In genomic region chrX:119618439-119618838, GRCh38 we compare ENCODE assay signal across 15 cellular contexts. TPM values are rescaled to one million over a fixed set of nuclear protein-coding genes. Genes with fewer than 3 reads are reported as not detected.
A peak's percentile ranks its signal among the peaks of the same experiment; 100 is the strongest.
DNase-seq lines count a peak whose midpoint lies in the region; ATAC-seq and TF ChIP-seq lines count a peak whose summit lies in the region.
"Had no signal": no experiment of that assay in that cellular context is flagged by ENCODE, and none has a peak within 500 bp of the region (broad histone marks: within the 10 kb centered on the region; RNA-seq: fewer than 3 reads in every experiment).

No MANE protein-coding gene starts in this region.

- WGBS in spleen, 5 donors: 31 to 56% (median 51%) methylated on average over 5 of the region's 5 CpGs

- H3K27ac ChIP-seq in HL-60 (replicated peaks): peak overlapping the region; percentile 81
- peak overlapping the region in 7 of 8 donors; percentile 32 to 81 (median 75) for H3K27ac ChIP-seq in spleen
- H3K27ac ChIP-seq: uterus had no signal

- H3K4me3 Mint-ChIP-seq in activated T-cell treated with anti-CD3 and anti-CD28 coated beads, Interleukin-2, amount 50 U/mL, for 72 hours: no peak overlapping the region
- H3K4me3 Mint-ChIP-seq in activated T-cell treated with anti-CD3 and anti-CD28 coated beads, Interleukin-2, amount 50 U/mL, for 4 hours: no peak overlapping the region
- H3K4me3 Mint-ChIP-seq in activated naive CD8-positive, alpha-beta T cell treated with anti-CD3 and anti-CD28 coated beads for 36 hours: no peak overlapping the region
- no peak overlapping the region for H3K4me3 Mint-ChIP-seq in activated T-helper 17 cell treated with anti-CD3 and anti-CD28 coated beads, Interleukin-2, amount 50 U/mL, for 72 hours
- H3K4me3 Mint-ChIP-seq: HFFc6 had no signal

- no peaks in the 10 kb centered on the region for H3K9me3 ChIP-seq in spleen
- no peaks in the 10 kb centered on the region for H3K9me3 ChIP-seq in MG63
- H3K9me3 ChIP-seq: uterus had no signal

- TF ChIP-seq CTCF in HL-60 (IDR thresholded peaks at IDR 0.05; ENCODE audit: insufficient read depth, low read length) (no peak), spleen (IDR thresholded peaks at IDR 0.05 in 8 of 11, conservative IDR thresholded peaks at IDR 0.05 in 3 of 11) (no peak)

- peaks cover 0 to 14% of the 10 kb centered on the region in 2 donors for H3K36me3 Mint-ChIP-seq in activated T-cell treated with anti-CD3 and anti-CD28 coated beads, Interleukin-2, amount 50 U/mL, for 72 hours (ENCODE audit: insufficient read depth in 2 of 2)
- H3K36me3 Mint-ChIP-seq in activated T-cell treated with anti-CD3 and anti-CD28 coated beads, Interleukin-2, amount 50 U/mL, for 4 hours (ENCODE audit: insufficient read depth): peaks cover 3% of the 10 kb centered on the region
- H3K36me3 Mint-ChIP-seq in activated naive CD8-positive, alpha-beta T cell treated with anti-CD3 and anti-CD28 coated beads for 36 hours: peaks cover 9% of the 10 kb centered on the region
- peaks cover 44% of the 10 kb centered on the region for H3K36me3 Mint-ChIP-seq in activated T-helper 17 cell treated with anti-CD3 and anti-CD28 coated beads, Interleukin-2, amount 50 U/mL, for 72 hours (ENCODE audit: low read depth)

- DNase-seq in activated T-cell treated with anti-CD3 and anti-CD28 coated beads, Interleukin-2, amount 50 U/mL, for 72 hours: no peak
- no peak for DNase-seq in activated T-cell treated with anti-CD3 and anti-CD28 coated beads, Interleukin-2, amount 50 U/mL, for 4 hours
- DNase-seq in HL-60 (ENCODE audit: low read depth in 1 of 2, low spot score in 1 of 2) (peak in 1 of 2 experiments; percentile 89), spleen (peak; percentile 86), MG63 (no peak), NCI-H1105 treated with DMSO at 0.1 percent for 48 hours (lab: John Stamatoyannopoulos, UW) (no peak)
- DNase-seq in activated naive CD8-positive, alpha-beta T cell treated with anti-CD3 and anti-CD28 coated beads for 36 hours: no peak
- DNase-seq: activated CD4-positive, CD25-positive, alpha-beta regulatory T cell treated with anti-CD3 and anti-CD28 coated beads, Interleukin-2, amount 50 U/mL, for 72 hours; EL; HFFc6; NCI-H1105; retina; uterus had no signal

- H3K36me3 ChIP-seq in spleen: peaks cover 0 to 13% (median 0%) of the 10 kb centered on the region in 6 donors
- H3K36me3 ChIP-seq in MG63: no peaks in the 10 kb centered on the region
- H3K36me3 ChIP-seq: uterus had no signal

- H3K9me3 Mint-ChIP-seq in activated T-cell treated with anti-CD3 and anti-CD28 coated beads, Interleukin-2, amount 50 U/mL, for 72 hours: no peaks in the 10 kb centered on the region
- no peaks in the 10 kb centered on the region for H3K9me3 Mint-ChIP-seq in activated T-cell treated with anti-CD3 and anti-CD28 coated beads, Interleukin-2, amount 50 U/mL, for 4 hours
- H3K9me3 Mint-ChIP-seq in activated naive CD8-positive, alpha-beta T cell treated with anti-CD3 and anti-CD28 coated beads for 36 hours: no peaks in the 10 kb centered on the region
- no peaks in the 10 kb centered on the region for H3K9me3 Mint-ChIP-seq in activated T-helper 17 cell treated with anti-CD3 and anti-CD28 coated beads, Interleukin-2, amount 50 U/mL, for 72 hours
- H3K9me3 Mint-ChIP-seq: HFFc6 had no signal

- intact Hi-C loops in spleen (cut with DNase I; ENCODE audit: low total_unique reads): loop anchor here (10.0 kb wide), 1 partner anchor 76 kb away; the partner anchor contains the start of gene SEPTIN6

- H3K4me1 ChIP-seq in spleen: peaks cover 2 to 49% (median 15%) of the 10 kb centered on the region in 6 donors
- H3K4me1 ChIP-seq: uterus had no signal

- no peaks in the 10 kb centered on the region for H3K4me1 Mint-ChIP-seq in activated T-cell treated with anti-CD3 and anti-CD28 coated beads, Interleukin-2, amount 50 U/mL, for 72 hours (ENCODE audit: low read depth)
- peaks cover 6% of the 10 kb centered on the region for H3K4me1 Mint-ChIP-seq in activated T-cell treated with anti-CD3 and anti-CD28 coated beads, Interleukin-2, amount 50 U/mL, for 4 hours (ENCODE audit: low read depth)
- peaks cover 9% of the 10 kb centered on the region for H3K4me1 Mint-ChIP-seq in activated naive CD8-positive, alpha-beta T cell treated with anti-CD3 and anti-CD28 coated beads for 36 hours
- H3K4me1 Mint-ChIP-seq in activated T-helper 17 cell treated with anti-CD3 and anti-CD28 coated beads, Interleukin-2, amount 50 U/mL, for 72 hours: no peaks in the 10 kb centered on the region

- peak overlapping the region; percentile 51 for H3K27ac Mint-ChIP-seq in activated T-cell treated with anti-CD3 and anti-CD28 coated beads, Interleukin-2, amount 50 U/mL, for 72 hours
- H3K27ac Mint-ChIP-seq in activated naive CD8-positive, alpha-beta T cell treated with anti-CD3 and anti-CD28 coated beads for 36 hours: peak overlapping the region; percentile 62
- no peak overlapping the region for H3K27ac Mint-ChIP-seq in activated T-helper 17 cell treated with anti-CD3 and anti-CD28 coated beads, Interleukin-2, amount 50 U/mL, for 72 hours
- H3K27ac Mint-ChIP-seq: HFFc6 had no signal

- H3K27me3 ChIP-seq in HL-60 (ENCODE audit: insufficient read depth, poor library complexity, severe bottlenecking) (no peaks in the 10 kb centered on the region), spleen (replicated peaks in 1 of 7) (no peaks in the 10 kb centered on the region), MG63 (no peaks in the 10 kb centered on the region)
- H3K27me3 ChIP-seq: uterus had no signal

- TF ChIP-seq POLR2A in spleen (IDR thresholded peaks at IDR 0.05): no peak

- H3K27me3 Mint-ChIP-seq in activated T-cell treated with anti-CD3 and anti-CD28 coated beads, Interleukin-2, amount 50 U/mL, for 72 hours (ENCODE audit: low read depth): no peaks in the 10 kb centered on the region
- no peaks in the 10 kb centered on the region for H3K27me3 Mint-ChIP-seq in activated T-cell treated with anti-CD3 and anti-CD28 coated beads, Interleukin-2, amount 50 U/mL, for 4 hours (ENCODE audit: low read depth)
- no peaks in the 10 kb centered on the region for H3K27me3 Mint-ChIP-seq in activated naive CD8-positive, alpha-beta T cell treated with anti-CD3 and anti-CD28 coated beads for 36 hours
- no peaks in the 10 kb centered on the region for H3K27me3 Mint-ChIP-seq in activated T-helper 17 cell treated with anti-CD3 and anti-CD28 coated beads, Interleukin-2, amount 50 U/mL, for 72 hours

- H3K4me3 ChIP-seq in HL-60 (replicated peaks; ENCODE audit: insufficient read depth, low read length): no peak overlapping the region
- peak overlapping the region in 2 of 8 donors; percentile 25 to 41 for H3K4me3 ChIP-seq in spleen
- no peak overlapping the region for H3K4me3 ChIP-seq in MG63
- H3K4me3 ChIP-seq: uterus had no signal

- no peak for ATAC-seq in activated T-cell treated with anti-CD3 and anti-CD28 coated beads, Interleukin-2, amount 50 U/mL, for 72 hours (replicated peaks in 1 of 2)
- no peak for ATAC-seq in activated T-cell treated with anti-CD3 and anti-CD28 coated beads, Interleukin-2, amount 50 U/mL, for 4 hours
- ATAC-seq in activated T-helper 17 cell treated with anti-CD3 and anti-CD28 coated beads, Interleukin-2, amount 50 U/mL, for 72 hours (replicated peaks): no peak
- ATAC-seq: Panc1 had no signal

RNA-seq across cellular contexts. Expression of gene NKRF, which starts 12.2 kb away (rescaled TPM):
- 10 to 100 TPM; 15.9 to 18.8 TPM for total RNA-seq in activated T-cell treated with anti-CD3 and anti-CD28 coated beads, Interleukin-2, amount 50 U/mL, for 72 hours
- 10 to 100 TPM; 27.4 to 30.0 (median 28.9) TPM for total RNA-seq in activated T-cell treated with anti-CD3 and anti-CD28 coated beads, Interleukin-2, amount 50 U/mL, for 4 hours
- 10 to 100 TPM; 29.8 to 30.9 TPM for total RNA-seq in activated naive CD8-positive, alpha-beta T cell treated with anti-CD3 and anti-CD28 coated beads for 36 hours
- total RNA-seq in spleen: 10 to 100 TPM in 5 of 7 donors, 1 to 10 TPM in 2; 8.2 to 13.8 (median 12.5) TPM
- polyA plus RNA-seq in spleen: 10 to 100 TPM in 1 of 3 donors, 1 to 10 TPM in 2; 6.9 to 10.9 (median 9.4) TPM
- total RNA-seq in activated T-helper 17 cell treated with anti-CD3 and anti-CD28 coated beads, Interleukin-2, amount 50 U/mL, for 72 hours: 10 to 100 TPM; 15.3 to 19.8 TPM
- 7.4 and 10.1 TPM in 2 replicates for total RNA-seq in MG63 (2014; rRNA removed; shearing (Covaris generic); ENCODE audit: low replicate concordance)

RNA-seq across cellular contexts. Expression of gene UBE2A, which starts 44.1 kb away (rescaled TPM):
- total RNA-seq in activated T-cell treated with anti-CD3 and anti-CD28 coated beads, Interleukin-2, amount 50 U/mL, for 72 hours: 10 to 100 TPM; 75.6 to 84.8 TPM
- total RNA-seq in activated T-cell treated with anti-CD3 and anti-CD28 coated beads, Interleukin-2, amount 50 U/mL, for 4 hours: 10 to 100 TPM; 61.4 to 65.3 (median 64.3) TPM
- total RNA-seq in activated naive CD8-positive, alpha-beta T cell treated with anti-CD3 and anti-CD28 coated beads for 36 hours: 10 to 100 TPM; 54.7 to 60.3 TPM
- 10 to 100 TPM; 40.8 to 53.4 (median 42.6) TPM for total RNA-seq in spleen
- 10 to 100 TPM; 38.5 to 50.5 (median 48.7) TPM for polyA plus RNA-seq in spleen
- 10 to 100 TPM; 42.5 to 62.6 TPM for total RNA-seq in activated T-helper 17 cell treated with anti-CD3 and anti-CD28 coated beads, Interleukin-2, amount 50 U/mL, for 72 hours
- 41.4 and 43.6 TPM in 2 replicates for total RNA-seq in MG63 (2014; rRNA removed; shearing (Covaris generic); ENCODE audit: low replicate concordance)

RNA-seq across cellular contexts. Expression of gene STEEP1, which starts 53.2 kb away (rescaled TPM):
- 10 to 100 TPM; 22.1 to 23.5 TPM for total RNA-seq in activated T-cell treated with anti-CD3 and anti-CD28 coated beads, Interleukin-2, amount 50 U/mL, for 72 hours
- total RNA-seq in activated T-cell treated with anti-CD3 and anti-CD28 coated beads, Interleukin-2, amount 50 U/mL, for 4 hours: 10 to 100 TPM; 37.4 to 43.5 (median 38.8) TPM
- 10 to 100 TPM; 23.5 to 27.4 TPM for total RNA-seq in activated naive CD8-positive, alpha-beta T cell treated with anti-CD3 and anti-CD28 coated beads for 36 hours
- total RNA-seq in spleen: 10 to 100 TPM; 20.4 to 31.6 (median 24.6) TPM
- polyA plus RNA-seq in spleen: 10 to 100 TPM; 11.0 to 19.5 (median 13.2) TPM
- total RNA-seq in activated T-helper 17 cell treated with anti-CD3 and anti-CD28 coated beads, Interleukin-2, amount 50 U/mL, for 72 hours: 10 to 100 TPM; 14.8 to 21.1 TPM
- total RNA-seq in MG63 (2014; rRNA removed; shearing (Covaris generic); ENCODE audit: low replicate concordance): 50.8 and 60.2 TPM in 2 replicates
